ENCODE assay signal across 8 cellular contexts in genomic region chr6:41545703-41546474, GRCh38. TPM values are rescaled to one million over a fixed set of nuclear protein-coding genes. Genes with fewer than 3 reads are reported as not detected.
DNase-seq lines count a peak whose midpoint lies in the region; TF ChIP-seq lines count a peak whose summit lies in the region.

A gene with protein sequence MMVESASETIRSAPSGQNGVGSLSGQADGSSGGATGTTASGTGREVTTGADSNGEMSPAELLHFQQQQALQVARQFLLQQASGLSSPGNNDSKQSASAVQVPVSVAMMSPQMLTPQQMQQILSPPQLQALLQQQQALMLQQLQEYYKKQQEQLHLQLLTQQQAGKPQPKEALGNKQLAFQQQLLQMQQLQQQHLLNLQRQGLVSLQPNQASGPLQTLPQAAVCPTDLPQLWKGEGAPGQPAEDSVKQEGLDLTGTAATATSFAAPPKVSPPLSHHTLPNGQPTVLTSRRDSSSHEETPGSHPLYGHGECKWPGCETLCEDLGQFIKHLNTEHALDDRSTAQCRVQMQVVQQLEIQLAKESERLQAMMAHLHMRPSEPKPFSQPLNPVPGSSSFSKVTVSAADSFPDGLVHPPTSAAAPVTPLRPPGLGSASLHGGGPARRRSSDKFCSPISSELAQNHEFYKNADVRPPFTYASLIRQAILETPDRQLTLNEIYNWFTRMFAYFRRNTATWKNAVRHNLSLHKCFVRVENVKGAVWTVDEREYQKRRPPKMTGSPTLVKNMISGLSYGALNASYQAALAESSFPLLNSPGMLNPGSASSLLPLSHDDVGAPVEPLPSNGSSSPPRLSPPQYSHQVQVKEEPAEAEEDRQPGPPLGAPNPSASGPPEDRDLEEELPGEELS (plus strand): TSS chr6:41546381. CDS start chr6:41565761, 19,380 bp downstream.

- H3K9me3 Mint-ChIP-seq in neural progenitor cell = no peaks in the 10 kb centered on the region

- H3K27me3 Mint-ChIP-seq in neural progenitor cell (ENCODE audit: insufficient read depth, low read depth) = peaks cover 10% of the 10 kb centered on the region

- H3K4me3 Mint-ChIP-seq in neural progenitor cell = peak within 1 kb of the TSS; percentile 100

- H3K4me2 ChIP-seq in neural progenitor cell = peak within 1 kb of the TSS; percentile 97

- H3K4me1 Mint-ChIP-seq in neural progenitor cell = peaks cover 54% of the 10 kb centered on the region

- H3K4me3 ChIP-seq in H7 (ENCODE audit: insufficient read depth, low read depth, low read length) (peak within 1 kb of the TSS; percentile 68), foreskin fibroblast (ENCODE audit: low read depth in 1 of 2, low read length in 2 of 2) (peak within 1 kb of the TSS; percentile 57 to 77), neural progenitor cell (peak within 1 kb of the TSS; percentile 89), stomach smooth muscle (ENCODE audit: low read length in 2 of 2) (peak within 1 kb of the TSS; percentile 86 to 90)

- H3K9ac ChIP-seq in neural progenitor cell (no peak within 1 kb of the TSS), stomach smooth muscle (ENCODE audit: low read length in 2 of 2) (peak within 1 kb of the TSS; percentile 60 to 66)

- H3K79me2 ChIP-seq in neural progenitor cell (ENCODE audit: low read depth) = peaks cover 42% of the 10 kb centered on the region

- H3K36me3 ChIP-seq in H7 (replicated peaks; ENCODE audit: control insufficient read depth, insufficient read depth, low read length) = no peaks in the 10 kb centered on the region
- no peaks in the 10 kb centered on the region for H3K36me3 ChIP-seq in neural progenitor cell
- no peaks in the 10 kb centered on the region for H3K36me3 ChIP-seq in stomach smooth muscle (ENCODE audit: control insufficient read depth in 2 of 2, insufficient read depth in 2 of 2, low read length in 2 of 2)

- peaks cover 18% of the 10 kb centered on the region for H3F3A ChIP-seq in neural progenitor cell (ENCODE audit: low read depth)

- no peaks in the 10 kb centered on the region for H3K9me3 ChIP-seq in neural progenitor cell (ENCODE audit: low read depth)
- no peaks in the 10 kb centered on the region for H3K9me3 ChIP-seq in stomach smooth muscle (ENCODE audit: control insufficient read depth in 2 of 2, low read length in 2 of 2)

- peak within 1 kb of the TSS; percentile 7 for H2AFZ ChIP-seq in neural progenitor cell (replicated peaks)

- peak within 1 kb of the TSS; percentile 97 for H3K27ac Mint-ChIP-seq in neural progenitor cell

- no peak within 1 kb of the TSS for H3K27ac ChIP-seq in neural progenitor cell
- no peak within 1 kb of the TSS for H3K27ac ChIP-seq in stomach smooth muscle (ENCODE audit: low read length)

- H4K20me1 ChIP-seq in neural progenitor cell (ENCODE audit: low read depth) = peaks cover 50% of the 10 kb centered on the region

- TF ChIP-seq CTCF in foreskin fibroblast (IDR thresholded peaks at IDR 0.05; ENCODE audit: low read depth, low read length) (no peak), neural progenitor cell (IDR thresholded peaks at IDR 0.05) (no peak)

- DNase-seq in ELR (ENCODE audit: low read depth) = peak; percentile 97
- DNase-seq in H7 = peak; percentile 94
- peak; percentile 94 for DNase-seq in M059J (ENCODE audit: low read depth)
- DNase-seq in SHP77 (lab: John Stamatoyannopoulos, UW) = peak; percentile 88 to 91
- DNase-seq in activated effector memory CD4-positive, alpha-beta T cell treated with anti-CD3 and anti-CD28 coated beads, Interleukin-2, amount 50 U/mL, for 16 hours = peak; percentile 93
- DNase-seq in foreskin fibroblast = peak; percentile 95 to 98
- peak; percentile 96 for DNase-seq in neural progenitor cell (ENCODE audit: low spot score)

- peaks cover 14% of the 10 kb centered on the region for H3K36me3 Mint-ChIP-seq in neural progenitor cell

- peaks cover 40% of the 10 kb centered on the region for H3K4me1 ChIP-seq in neural progenitor cell
- peaks cover 36% of the 10 kb centered on the region for H3K4me1 ChIP-seq in stomach smooth muscle (ENCODE audit: control insufficient read depth, insufficient read depth, low read length)

- H3K27me3 ChIP-seq in H7 (ENCODE audit: control insufficient read depth, insufficient read depth, low read length) (peaks cover 67% of the 10 kb centered on the region), neural progenitor cell (peaks cover 89% of the 10 kb centered on the region), stomach smooth muscle (ENCODE audit: control insufficient read depth in 1 of 2, insufficient read depth in 2 of 2, low read length in 2 of 2) (no peaks in the 10 kb centered on the region)

RNA-seq across cellular contexts. Expression of the gene that starts here (rescaled TPM):
- total RNA-seq in H7 (2014; rRNA removed; shearing (Covaris generic)) = 10.7 and 11.5 TPM in 2 replicates
- total RNA-seq in M059J (2014; rRNA removed; shearing (Covaris generic)) = 6.5 and 11.6 TPM in 2 replicates
- total RNA-seq in neural progenitor cell (ENCODE audit: low replicate concordance) = 2.7 and 6.9 TPM in 2 replicates
